In the genomic region with DNA sequence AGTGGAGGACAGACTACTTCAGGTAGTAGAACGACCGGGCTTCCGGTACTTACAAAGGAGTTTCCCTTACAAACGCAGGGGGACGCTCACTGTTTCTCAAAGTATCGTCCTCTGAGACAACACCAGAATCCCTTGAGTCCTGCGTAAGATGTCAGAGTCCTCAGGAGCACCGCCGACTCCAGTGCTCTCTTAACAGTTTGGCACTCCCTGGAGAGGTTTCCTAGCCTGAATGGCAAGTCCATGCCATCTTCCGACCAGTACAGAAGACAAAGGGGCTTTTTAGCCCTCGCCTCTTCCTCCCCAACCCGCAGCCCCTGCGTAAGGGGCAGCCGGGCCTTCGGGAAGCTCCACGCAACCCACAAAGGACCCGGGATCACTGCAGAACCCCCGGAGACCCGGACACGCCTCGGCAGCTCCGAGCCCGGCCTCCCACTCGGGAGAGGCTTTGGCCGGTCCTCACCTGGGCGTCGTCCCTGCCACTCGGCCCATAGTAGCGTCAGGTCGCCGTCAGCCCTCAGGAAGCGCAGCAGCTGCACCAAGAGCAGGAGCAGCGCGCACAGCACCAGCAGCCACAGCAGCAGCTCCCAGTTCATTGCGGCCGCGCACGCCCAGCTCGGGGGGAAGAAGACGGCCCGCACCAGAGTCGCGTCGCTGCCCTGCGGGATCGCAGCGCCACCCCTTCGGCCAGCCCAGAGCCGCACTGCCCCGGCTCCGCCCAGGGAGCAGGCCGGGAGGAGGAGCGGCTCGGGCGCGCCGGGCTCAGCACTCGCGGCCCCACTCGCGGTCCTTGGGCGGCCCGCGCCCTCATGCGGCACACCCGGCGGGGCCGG, we compare ENCODE assay signal across 1 cellular context.
A peak's percentile ranks its signal among the peaks of the same experiment; 100 is the strongest.
TF ChIP-seq lines count a peak whose summit lies in the region.

A gene with protein sequence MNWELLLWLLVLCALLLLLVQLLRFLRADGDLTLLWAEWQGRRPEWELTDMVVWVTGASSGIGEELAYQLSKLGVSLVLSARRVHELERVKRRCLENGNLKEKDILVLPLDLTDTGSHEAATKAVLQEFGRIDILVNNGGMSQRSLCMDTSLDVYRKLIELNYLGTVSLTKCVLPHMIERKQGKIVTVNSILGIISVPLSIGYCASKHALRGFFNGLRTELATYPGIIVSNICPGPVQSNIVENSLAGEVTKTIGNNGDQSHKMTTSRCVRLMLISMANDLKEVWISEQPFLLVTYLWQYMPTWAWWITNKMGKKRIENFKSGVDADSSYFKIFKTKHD (minus strand): TSS at position 682 of the 830 bp plus-strand sequence. CDS start 89 bp downstream, at position 593.

TF ChIP-seq in HepG2, 621 proteins besides CTCF, POLR2A, EP300 and RAD21 (continued from another document and continues in another):
- TF ChIP-seq, protein P1, sequence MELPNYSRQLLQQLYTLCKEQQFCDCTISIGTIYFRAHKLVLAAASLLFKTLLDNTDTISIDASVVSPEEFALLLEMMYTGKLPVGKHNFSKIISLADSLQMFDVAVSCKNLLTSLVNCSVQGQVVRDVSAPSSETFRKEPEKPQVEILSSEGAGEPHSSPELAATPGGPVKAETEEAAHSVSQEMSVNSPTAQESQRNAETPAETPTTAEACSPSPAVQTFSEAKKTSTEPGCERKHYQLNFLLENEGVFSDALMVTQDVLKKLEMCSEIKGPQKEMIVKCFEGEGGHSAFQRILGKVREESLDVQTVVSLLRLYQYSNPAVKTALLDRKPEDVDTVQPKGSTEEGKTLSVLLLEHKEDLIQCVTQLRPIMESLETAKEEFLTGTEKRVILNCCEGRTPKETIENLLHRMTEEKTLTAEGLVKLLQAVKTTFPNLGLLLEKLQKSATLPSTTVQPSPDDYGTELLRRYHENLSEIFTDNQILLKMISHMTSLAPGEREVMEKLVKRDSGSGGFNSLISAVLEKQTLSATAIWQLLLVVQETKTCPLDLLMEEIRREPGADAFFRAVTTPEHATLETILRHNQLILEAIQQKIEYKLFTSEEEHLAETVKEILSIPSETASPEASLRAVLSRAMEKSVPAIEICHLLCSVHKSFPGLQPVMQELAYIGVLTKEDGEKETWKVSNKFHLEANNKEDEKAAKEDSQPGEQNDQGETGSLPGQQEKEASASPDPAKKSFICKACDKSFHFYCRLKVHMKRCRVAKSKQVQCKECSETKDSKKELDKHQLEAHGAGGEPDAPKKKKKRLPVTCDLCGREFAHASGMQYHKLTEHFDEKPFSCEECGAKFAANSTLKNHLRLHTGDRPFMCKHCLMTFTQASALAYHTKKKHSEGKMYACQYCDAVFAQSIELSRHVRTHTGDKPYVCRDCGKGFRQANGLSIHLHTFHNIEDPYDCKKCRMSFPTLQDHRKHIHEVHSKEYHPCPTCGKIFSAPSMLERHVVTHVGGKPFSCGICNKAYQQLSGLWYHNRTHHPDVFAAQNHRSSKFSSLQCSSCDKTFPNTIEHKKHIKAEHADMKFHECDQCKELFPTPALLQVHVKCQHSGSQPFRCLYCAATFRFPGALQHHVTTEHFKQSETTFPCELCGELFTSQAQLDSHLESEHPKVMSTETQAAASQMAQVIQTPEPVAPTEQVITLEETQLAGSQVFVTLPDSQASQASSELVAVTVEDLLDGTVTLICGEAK (IDR thresholded peaks at IDR 0.05), result no peak
- TF ChIP-seq, protein P1 (CRISPR knock-in tag; IDR thresholded peaks at IDR 0.05), result no peak; the same call in none of the 2 replicates
- TF ChIP-seq, protein P2, sequence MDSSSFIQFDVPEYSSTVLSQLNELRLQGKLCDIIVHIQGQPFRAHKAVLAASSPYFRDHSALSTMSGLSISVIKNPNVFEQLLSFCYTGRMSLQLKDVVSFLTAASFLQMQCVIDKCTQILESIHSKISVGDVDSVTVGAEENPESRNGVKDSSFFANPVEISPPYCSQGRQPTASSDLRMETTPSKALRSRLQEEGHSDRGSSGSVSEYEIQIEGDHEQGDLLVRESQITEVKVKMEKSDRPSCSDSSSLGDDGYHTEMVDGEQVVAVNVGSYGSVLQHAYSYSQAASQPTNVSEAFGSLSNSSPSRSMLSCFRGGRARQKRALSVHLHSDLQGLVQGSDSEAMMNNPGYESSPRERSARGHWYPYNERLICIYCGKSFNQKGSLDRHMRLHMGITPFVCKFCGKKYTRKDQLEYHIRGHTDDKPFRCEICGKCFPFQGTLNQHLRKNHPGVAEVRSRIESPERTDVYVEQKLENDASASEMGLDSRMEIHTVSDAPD (CRISPR knock-in tag; IDR thresholded peaks at IDR 0.05), result no peak
- TF ChIP-seq RXRB (CRISPR knock-in tag; IDR thresholded peaks at IDR 0.05; ENCODE audit: borderline replicate concordance) (0 out of 2 replicates have a peak, but pooled peaks have one; percentile 11), CAMTA2 (CRISPR knock-in tag; IDR thresholded peaks at IDR 0.05; ENCODE audit: borderline replicate concordance) (peak; percentile 70; the same call in 1 of the 2 replicates), MZF1 (CRISPR knock-in tag; IDR thresholded peaks at IDR 0.05; ENCODE audit: borderline replicate concordance) (no peak), EED (CRISPR knock-in tag; IDR thresholded peaks at IDR 0.05) (peak; percentile 77; the same call in 1 of the 2 replicates), SAFB2 (CRISPR knock-in tag; IDR thresholded peaks at IDR 0.05; ENCODE audit: borderline replicate concordance, low read depth) (no peak), HOXD1 (CRISPR knock-in tag; IDR thresholded peaks at IDR 0.05) (0 out of 2 replicates have a peak, but pooled peaks have one; percentile 17), MXI1 (IDR thresholded peaks at IDR 0.05; ENCODE audit: borderline replicate concordance, low read depth, low read length) (peak; percentile 40; the same call in 1 of the 3 replicates), EEA1 (CRISPR knock-in tag; IDR thresholded peaks at IDR 0.05; ENCODE audit: borderline replicate concordance) (0 out of 2 replicates have a peak, but pooled peaks have one; percentile 48), ZNF839 (CRISPR knock-in tag; IDR thresholded peaks at IDR 0.05; ENCODE audit: borderline replicate concordance) (0 out of 2 replicates have a peak, but pooled peaks have one; percentile 29)
- TF ChIP-seq, protein P3, sequence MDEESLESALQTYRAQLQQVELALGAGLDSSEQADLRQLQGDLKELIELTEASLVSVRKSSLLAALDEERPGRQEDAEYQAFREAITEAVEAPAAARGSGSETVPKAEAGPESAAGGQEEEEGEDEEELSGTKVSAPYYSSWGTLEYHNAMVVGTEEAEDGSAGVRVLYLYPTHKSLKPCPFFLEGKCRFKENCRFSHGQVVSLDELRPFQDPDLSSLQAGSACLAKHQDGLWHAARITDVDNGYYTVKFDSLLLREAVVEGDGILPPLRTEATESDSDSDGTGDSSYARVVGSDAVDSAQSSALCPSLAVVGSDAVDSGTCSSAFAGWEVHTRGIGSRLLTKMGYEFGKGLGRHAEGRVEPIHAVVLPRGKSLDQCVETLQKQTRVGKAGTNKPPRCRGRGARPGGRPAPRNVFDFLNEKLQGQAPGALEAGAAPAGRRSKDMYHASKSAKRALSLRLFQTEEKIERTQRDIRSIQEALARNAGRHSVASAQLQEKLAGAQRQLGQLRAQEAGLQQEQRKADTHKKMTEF (CRISPR knock-in tag; IDR thresholded peaks at IDR 0.05), result peak; percentile 80; the same call in 1 of the 2 replicates
- TF ChIP-seq, protein P4, sequence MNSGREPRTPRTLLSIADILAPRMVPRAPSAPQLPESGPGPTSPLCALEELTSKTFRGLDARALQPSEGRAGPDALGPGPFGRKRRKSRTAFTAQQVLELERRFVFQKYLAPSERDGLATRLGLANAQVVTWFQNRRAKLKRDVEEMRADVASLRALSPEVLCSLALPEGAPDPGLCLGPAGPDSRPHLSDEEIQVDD (CRISPR knock-in tag; IDR thresholded peaks at IDR 0.05; ENCODE audit: borderline replicate concordance), result peak; percentile 65; the same call in 1 of the 2 replicates
- TF ChIP-seq, protein P5, sequence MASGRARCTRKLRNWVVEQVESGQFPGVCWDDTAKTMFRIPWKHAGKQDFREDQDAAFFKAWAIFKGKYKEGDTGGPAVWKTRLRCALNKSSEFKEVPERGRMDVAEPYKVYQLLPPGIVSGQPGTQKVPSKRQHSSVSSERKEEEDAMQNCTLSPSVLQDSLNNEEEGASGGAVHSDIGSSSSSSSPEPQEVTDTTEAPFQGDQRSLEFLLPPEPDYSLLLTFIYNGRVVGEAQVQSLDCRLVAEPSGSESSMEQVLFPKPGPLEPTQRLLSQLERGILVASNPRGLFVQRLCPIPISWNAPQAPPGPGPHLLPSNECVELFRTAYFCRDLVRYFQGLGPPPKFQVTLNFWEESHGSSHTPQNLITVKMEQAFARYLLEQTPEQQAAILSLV (CRISPR knock-in tag; IDR thresholded peaks at IDR 0.05; ENCODE audit: borderline replicate concordance), result peak; percentile 60; the same call in 1 of the 2 replicates
- TF ChIP-seq, protein P6, sequence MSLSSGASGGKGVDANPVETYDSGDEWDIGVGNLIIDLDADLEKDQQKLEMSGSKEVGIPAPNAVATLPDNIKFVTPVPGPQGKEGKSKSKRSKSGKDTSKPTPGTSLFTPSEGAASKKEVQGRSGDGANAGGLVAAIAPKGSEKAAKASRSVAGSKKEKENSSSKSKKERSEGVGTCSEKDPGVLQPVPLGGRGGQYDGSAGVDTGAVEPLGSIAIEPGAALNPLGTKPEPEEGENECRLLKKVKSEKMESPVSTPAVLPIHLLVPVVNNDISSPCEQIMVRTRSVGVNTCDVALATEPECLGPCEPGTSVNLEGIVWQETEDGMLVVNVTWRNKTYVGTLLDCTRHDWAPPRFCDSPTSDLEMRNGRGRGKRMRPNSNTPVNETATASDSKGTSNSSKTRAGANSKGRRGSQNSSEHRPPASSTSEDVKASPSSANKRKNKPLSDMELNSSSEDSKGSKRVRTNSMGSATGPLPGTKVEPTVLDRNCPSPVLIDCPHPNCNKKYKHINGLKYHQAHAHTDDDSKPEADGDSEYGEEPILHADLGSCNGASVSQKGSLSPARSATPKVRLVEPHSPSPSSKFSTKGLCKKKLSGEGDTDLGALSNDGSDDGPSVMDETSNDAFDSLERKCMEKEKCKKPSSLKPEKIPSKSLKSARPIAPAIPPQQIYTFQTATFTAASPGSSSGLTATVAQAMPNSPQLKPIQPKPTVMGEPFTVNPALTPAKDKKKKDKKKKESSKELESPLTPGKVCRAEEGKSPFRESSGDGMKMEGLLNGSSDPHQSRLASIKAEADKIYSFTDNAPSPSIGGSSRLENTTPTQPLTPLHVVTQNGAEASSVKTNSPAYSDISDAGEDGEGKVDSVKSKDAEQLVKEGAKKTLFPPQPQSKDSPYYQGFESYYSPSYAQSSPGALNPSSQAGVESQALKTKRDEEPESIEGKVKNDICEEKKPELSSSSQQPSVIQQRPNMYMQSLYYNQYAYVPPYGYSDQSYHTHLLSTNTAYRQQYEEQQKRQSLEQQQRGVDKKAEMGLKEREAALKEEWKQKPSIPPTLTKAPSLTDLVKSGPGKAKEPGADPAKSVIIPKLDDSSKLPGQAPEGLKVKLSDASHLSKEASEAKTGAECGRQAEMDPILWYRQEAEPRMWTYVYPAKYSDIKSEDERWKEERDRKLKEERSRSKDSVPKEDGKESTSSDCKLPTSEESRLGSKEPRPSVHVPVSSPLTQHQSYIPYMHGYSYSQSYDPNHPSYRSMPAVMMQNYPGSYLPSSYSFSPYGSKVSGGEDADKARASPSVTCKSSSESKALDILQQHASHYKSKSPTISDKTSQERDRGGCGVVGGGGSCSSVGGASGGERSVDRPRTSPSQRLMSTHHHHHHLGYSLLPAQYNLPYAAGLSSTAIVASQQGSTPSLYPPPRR (CRISPR knock-in tag; IDR thresholded peaks at IDR 0.05; ENCODE audit: borderline replicate concordance), result no peak
- TF ChIP-seq, protein P7, sequence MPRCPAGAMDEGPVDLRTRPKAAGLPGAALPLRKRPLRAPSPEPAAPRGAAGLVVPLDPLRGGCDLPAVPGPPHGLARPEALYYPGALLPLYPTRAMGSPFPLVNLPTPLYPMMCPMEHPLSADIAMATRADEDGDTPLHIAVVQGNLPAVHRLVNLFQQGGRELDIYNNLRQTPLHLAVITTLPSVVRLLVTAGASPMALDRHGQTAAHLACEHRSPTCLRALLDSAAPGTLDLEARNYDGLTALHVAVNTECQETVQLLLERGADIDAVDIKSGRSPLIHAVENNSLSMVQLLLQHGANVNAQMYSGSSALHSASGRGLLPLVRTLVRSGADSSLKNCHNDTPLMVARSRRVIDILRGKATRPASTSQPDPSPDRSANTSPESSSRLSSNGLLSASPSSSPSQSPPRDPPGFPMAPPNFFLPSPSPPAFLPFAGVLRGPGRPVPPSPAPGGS (CRISPR knock-in tag; IDR thresholded peaks at IDR 0.05), result peak; percentile 81; the same call in 1 of the 2 replicates
- TF ChIP-seq, protein P8, sequence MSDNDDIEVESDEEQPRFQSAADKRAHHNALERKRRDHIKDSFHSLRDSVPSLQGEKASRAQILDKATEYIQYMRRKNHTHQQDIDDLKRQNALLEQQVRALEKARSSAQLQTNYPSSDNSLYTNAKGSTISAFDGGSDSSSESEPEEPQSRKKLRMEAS (IDR thresholded peaks at IDR 0.05), result 0 out of 2 replicates have a peak, but pooled peaks have one; percentile 31
- TF ChIP-seq, protein P9, sequence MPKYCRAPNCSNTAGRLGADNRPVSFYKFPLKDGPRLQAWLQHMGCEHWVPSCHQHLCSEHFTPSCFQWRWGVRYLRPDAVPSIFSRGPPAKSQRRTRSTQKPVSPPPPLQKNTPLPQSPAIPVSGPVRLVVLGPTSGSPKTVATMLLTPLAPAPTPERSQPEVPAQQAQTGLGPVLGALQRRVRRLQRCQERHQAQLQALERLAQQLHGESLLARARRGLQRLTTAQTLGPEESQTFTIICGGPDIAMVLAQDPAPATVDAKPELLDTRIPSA (CRISPR knock-in tag; IDR thresholded peaks at IDR 0.05; ENCODE audit: borderline replicate concordance), result 0 out of 2 replicates have a peak, but pooled peaks have one; percentile 37
